31 cellular contexts compared by ENCODE assay signal in genomic region chr9:87250205-87250604, GRCh38.
DNase-seq lines count a peak whose midpoint lies in the region; ATAC-seq, FAIRE-seq and TF ChIP-seq lines count a peak whose summit lies in the region.
"Had no signal": no experiment of that assay in that cellular context is flagged by ENCODE, and none has a peak within 500 bp of the region (broad histone marks: within the 10 kb centered on the region; RNA-seq: fewer than 3 reads in every experiment).

No MANE protein-coding gene starts in this region.

- H2BK120ac ChIP-seq in H1 (replicated peaks; ENCODE audit: low read depth, low read length) = no peak overlapping the region

- no peaks in the 10 kb centered on the region for H3K23me2 ChIP-seq in H1 (ENCODE audit: low read depth, low read length)

- TF ChIP-seq RAD21 in H1 (IDR thresholded peaks at IDR 0.05 in 1 of 2, conservative IDR thresholded peaks at IDR 0.05 in 1 of 2; ENCODE audit: low read depth in 2 of 2, low read length in 2 of 2) = peak; percentile 52 to 71

- TF ChIP-seq CTCF in GM12875 (IDR thresholded peaks at IDR 0.05; ENCODE audit: borderline replicate concordance, insufficient read depth, low read depth, low read length) (peak; percentile 9; the same call in 1 of the 2 replicates), HFFc6 (IDR thresholded peaks at IDR 0.05) (peak; percentile 27; the same call in 1 of the 2 replicates), H1 (IDR thresholded peaks at IDR 0.05; ENCODE audit: control extremely low read depth in 1 of 3, insufficient read depth in 1 of 3, low read depth in 1 of 3, low read length in 3 of 3) (peak; percentile 28 to 55 (median 43)), neural progenitor cell (IDR thresholded peaks at IDR 0.05) (peak; percentile 28), colonic mucosa (IDR thresholded peaks at IDR 0.05) (no peak)

- no peak overlapping the region for H3K4ac ChIP-seq in H1 (replicated peaks; ENCODE audit: insufficient read length, low read depth, low read length)

- no peaks in the 10 kb centered on the region for H3K9me3 Mint-ChIP-seq in HFFc6
- H3K9me3 Mint-ChIP-seq in neural progenitor cell = no peaks in the 10 kb centered on the region
- H3K9me3 Mint-ChIP-seq: activated naive CD8-positive, alpha-beta T cell treated with anti-CD3 and anti-CD28 coated beads for 36 hours; activated T-cell treated with anti-CD3 and anti-CD28 coated beads, Interleukin-2, amount 50 U/mL, for 4 hours; naive thymus-derived CD8-positive, alpha-beta T cell had no signal

- CTCF ChIA-PET in H1 (lab: Charles Lee; ENCODE audit: partially characterized antibody) = interaction anchor here (0.6 to 1.0 kb wide), 3 partner anchors 14 to 146 kb away, joined by 3 to 4 read pairs (median 4); no protein-coding TSS in a partner anchor

- intact Hi-C loops in colonic mucosa (cut with DNase I) = no loop called here

- POLR2A ChIA-PET in H1 (lab: Charles Lee; ENCODE audit: partially characterized antibody) = interaction anchor here (1.1 kb wide), 1 partner anchor 16 kb away, joined by 6 read pairs; no protein-coding TSS in a partner anchor

- H3K23ac ChIP-seq in H1 (ENCODE audit: insufficient read length) = no peak overlapping the region

- H2AK5ac ChIP-seq in H1 (ENCODE audit: low read depth, low read length) = no peak overlapping the region

- H3K9me3 ChIP-seq in H1 (ENCODE audit: insufficient read depth in 2 of 2, low read depth in 1 of 2, low read length in 1 of 2) (no peaks in the 10 kb centered on the region), neural progenitor cell (ENCODE audit: low read depth) (no peaks in the 10 kb centered on the region), colonic mucosa (no peaks in the 10 kb centered on the region)
- H3K9me3 ChIP-seq: psoas muscle, transverse colon had no signal

- no peak overlapping the region for H2BK12ac ChIP-seq in H1 (ENCODE audit: low read depth, low read length)

- no peak overlapping the region for H4K91ac ChIP-seq in H1 (replicated peaks; ENCODE audit: insufficient read length, low read length)

- H3K79me2 ChIP-seq in H1 (ENCODE audit: control insufficient read depth in 1 of 2, insufficient read depth in 2 of 2, low read length in 2 of 2) (no peaks in the 10 kb centered on the region), neural progenitor cell (ENCODE audit: low read depth) (no peaks in the 10 kb centered on the region)

- H3K56ac ChIP-seq in H1 (replicated peaks; ENCODE audit: insufficient read length, low read depth, low read length) = no peak overlapping the region

- TF ChIP-seq EP300 in H1 (IDR thresholded peaks at IDR 0.05; ENCODE audit: borderline replicate concordance in 1 of 2, low read depth in 2 of 2, low read length in 2 of 2) = no peak

- no peak overlapping the region for H3K18ac ChIP-seq in H1 (ENCODE audit: extremely low read depth, low read length)

- H3K27me3 Mint-ChIP-seq in HFFc6 (ENCODE audit: insufficient read depth) (no peaks in the 10 kb centered on the region; the same call in 1 of the 2 replicates), neural progenitor cell (ENCODE audit: insufficient read depth, low read depth) (peaks cover 4% of the 10 kb centered on the region)
- H3K27me3 Mint-ChIP-seq: activated CD8-positive, alpha-beta memory T cell treated with anti-CD3 and anti-CD28 coated beads, Interleukin-2, amount 10 ng/mL, durations not matched to agents 7 days and 5 days had no signal

- H2AFZ ChIP-seq in H1 (ENCODE audit: low read length) = no peak overlapping the region
- no peak overlapping the region for H2AFZ ChIP-seq in neural progenitor cell (replicated peaks)

- no peak for FAIRE-seq in H1 (lab: Jason Lieb, UNC)
- FAIRE-seq: HepG2, kidney, TTC549 had no signal

- H4K8ac ChIP-seq in H1 (ENCODE audit: extremely low read depth, insufficient read depth, low read length) = no peak overlapping the region

- 100% methylated on average over 1 of the region's 1 CpG; no CpG with 5 or more reads in 1 of the 2 experiments for WGBS in H1 (ENCODE audit: extremely low coverage in 1 of 2, insufficient coverage in 1 of 2, insufficient read length in 1 of 2, insufficient replicate concordance in 2 of 2, low coverage in 1 of 2, low lambda C conversion rate in 2 of 2, missing lambda C conversion rate in 1 of 2), 2 experiments

- H2BK5ac ChIP-seq in H1 (ENCODE audit: low read depth, low read length) = no peak overlapping the region

- no peak overlapping the region for H3K27ac ChIP-seq in H1 (ENCODE audit: low read depth, low read length)
- no peak overlapping the region for H3K27ac ChIP-seq in neural progenitor cell
- H3K27ac ChIP-seq in colonic mucosa = no peak overlapping the region
- H3K27ac ChIP-seq: coronary artery, psoas muscle, transverse colon had no signal

- no peak for ATAC-seq in HG03175 (IDR thresholded peaks at IDR 0.05; ENCODE audit: unreplicated experiment)
- ATAC-seq: activated CD8-positive, alpha-beta memory T cell treated with anti-CD3 and anti-CD28 coated beads, Interleukin-2, amount 10 ng/mL, durations not matched to agents 7 days and 5 days; activated T-cell treated with anti-CD3 and anti-CD28 coated beads, Interleukin-2, amount 50 U/mL, for 4 hours; HepG2; naive thymus-derived CD8-positive, alpha-beta T cell had no signal

- no peaks in the 10 kb centered on the region for H4K20me1 ChIP-seq in H1 (replicated peaks in 1 of 2; ENCODE audit: control insufficient read depth in 1 of 2, insufficient read depth in 2 of 2, low read length in 2 of 2)
- no peaks in the 10 kb centered on the region for H4K20me1 ChIP-seq in neural progenitor cell (ENCODE audit: low read depth)

- no peaks in the 10 kb centered on the region for H3K36me3 Mint-ChIP-seq in HFFc6 (ENCODE audit: low read depth)
- no peaks in the 10 kb centered on the region for H3K36me3 Mint-ChIP-seq in neural progenitor cell
- H3K36me3 Mint-ChIP-seq: activated CD8-positive, alpha-beta memory T cell treated with anti-CD3 and anti-CD28 coated beads, Interleukin-2, amount 10 ng/mL, durations not matched to agents 7 days and 5 days; activated naive CD8-positive, alpha-beta T cell treated with anti-CD3 and anti-CD28 coated beads for 36 hours; naive thymus-derived CD8-positive, alpha-beta T cell had no signal

- H3K4me2 ChIP-seq in H1 (ENCODE audit: insufficient read depth in 1 of 2, low read depth in 2 of 2, low read length in 2 of 2) = no peak overlapping the region
- H3K4me2 ChIP-seq in neural progenitor cell = no peak overlapping the region

- H3K4me1 Mint-ChIP-seq in HFFc6 (ENCODE audit: low read depth) (no peaks in the 10 kb centered on the region), neural progenitor cell (peaks cover under 1% of the 10 kb centered on the region)
- H3K4me1 Mint-ChIP-seq: activated CD8-positive, alpha-beta memory T cell treated with anti-CD3 and anti-CD28 coated beads, Interleukin-2, amount 10 ng/mL, durations not matched to agents 7 days and 5 days; activated naive CD8-positive, alpha-beta T cell treated with anti-CD3 and anti-CD28 coated beads for 36 hours; naive thymus-derived CD8-positive, alpha-beta T cell had no signal

- no peaks in the 10 kb centered on the region for H3K79me1 ChIP-seq in H1 (ENCODE audit: low read depth, low read length)

- H3K27me3 ChIP-seq in H1 (replicated peaks in 1 of 4; ENCODE audit: control insufficient read depth in 3 of 4, extremely low read depth in 1 of 4, insufficient read depth in 3 of 4, low read length in 3 of 4) = no peaks in the 10 kb centered on the region; a peak in 1 of 7 replicates
- no peaks in the 10 kb centered on the region for H3K27me3 ChIP-seq in neural progenitor cell
- H3K27me3 ChIP-seq in colonic mucosa = no peaks in the 10 kb centered on the region
- H3K27me3 ChIP-seq: transverse colon had no signal

- H3K4me3 Mint-ChIP-seq in HFFc6 (no peak overlapping the region), neural progenitor cell (no peak overlapping the region)
- H3K4me3 Mint-ChIP-seq: activated CD8-positive, alpha-beta memory T cell treated with anti-CD3 and anti-CD28 coated beads, Interleukin-2, amount 10 ng/mL, durations not matched to agents 7 days and 5 days; activated naive CD8-positive, alpha-beta T cell treated with anti-CD3 and anti-CD28 coated beads for 36 hours; activated T-cell treated with anti-CD3 and anti-CD28 coated beads, Interleukin-2, amount 50 U/mL, for 4 hours; naive thymus-derived CD8-positive, alpha-beta T cell had no signal

- no peak for TF ChIP-seq POLR2A in H1 (IDR thresholded peaks at IDR 0.05; ENCODE audit: control extremely low read depth in 1 of 2, low read depth in 2 of 2, low read length in 2 of 2)

- H3K4me3 ChIP-seq in GM12875 (ENCODE audit: low read depth, low read length) (no peak overlapping the region), H1 (ENCODE audit: extremely low read depth in 1 of 4, insufficient read depth in 2 of 4, low read depth in 3 of 4, low read length in 4 of 4) (no peak overlapping the region), neural progenitor cell (no peak overlapping the region), colonic mucosa (no peak overlapping the region)
- H3K4me3 ChIP-seq: coronary artery, psoas muscle, transverse colon had no signal

- DNase-seq in HFFc6 (no peak), H1 (ENCODE audit: low read depth in 1 of 2, low spot score in 2 of 2) (no peak), neural progenitor cell (ENCODE audit: low spot score) (peak; percentile 11), DMS153 (lab: John Stamatoyannopoulos, UW) (no peak), SK-N-DZ (ENCODE audit: low spot score) (no peak), colonic mucosa (no peak)
- DNase-seq: activated CD4-positive, alpha-beta T cell treated with anti-CD3 and anti-CD28 coated beads, Interleukin-2, amount 50 U/mL, for 4 hours; activated CD8-positive, alpha-beta memory T cell treated with anti-CD3 and anti-CD28 coated beads, Interleukin-2, amount 10 ng/mL, durations not matched to agents 7 days and 5 days; activated gamma-delta T cell; activated naive CD8-positive, alpha-beta T cell treated with anti-CD3 and anti-CD28 coated beads for 36 hours; activated T-cell treated with anti-CD3 and anti-CD28 coated beads, Interleukin-2, amount 50 U/mL, for 4 hours; aorta; effector memory CD4-positive, alpha-beta T cell; glutamatergic neuron; Karpas-422; kidney; midbrain; MV-4-11; naive thymus-derived CD8-positive, alpha-beta T cell; NCI-H1436 treated with DMSO at 0.1 percent for 48 hours; NCI-H446; NCI-H774; occipital lobe; psoas muscle; stimulated activated CD4-positive, alpha-beta T cell treated with anti-CD3 and anti-CD28 coated beads, Interleukin-4, amount 100 ng/mL, for 24 hours; transverse colon had no signal

- H2BK20ac ChIP-seq in H1 (ENCODE audit: low read length) = no peak overlapping the region

- no peak overlapping the region for H4K5ac ChIP-seq in H1 (ENCODE audit: insufficient read length, low read depth, low read length)

- H3K36me3 ChIP-seq in H1 (ENCODE audit: control insufficient read depth in 2 of 4, insufficient read depth in 4 of 4, low read length in 3 of 4) (no peaks in the 10 kb centered on the region), neural progenitor cell (no peaks in the 10 kb centered on the region), colonic mucosa (no peaks in the 10 kb centered on the region)
- H3K36me3 ChIP-seq: transverse colon had no signal

- H3K9ac ChIP-seq in H1 (replicated peaks in 1 of 4; ENCODE audit: extremely low read depth in 1 of 4, low read depth in 3 of 4, low read length in 3 of 4) = no peak overlapping the region
- H3K9ac ChIP-seq in neural progenitor cell = no peak overlapping the region
- H3K9ac ChIP-seq in colonic mucosa (ENCODE audit: low read depth in 2 of 2, low read length in 2 of 2) = no peak overlapping the region

- H3K4me1 ChIP-seq in H1 (replicated peaks in 1 of 4; ENCODE audit: control insufficient read depth in 3 of 4, insufficient read depth in 4 of 4, low read length in 3 of 4) (no peaks in the 10 kb centered on the region), neural progenitor cell (no peaks in the 10 kb centered on the region), colonic mucosa (no peaks in the 10 kb centered on the region)
- H3K4me1 ChIP-seq: transverse colon had no signal

- no peaks in the 10 kb centered on the region for H3F3A ChIP-seq in neural progenitor cell (ENCODE audit: low read depth)

- H3K27ac Mint-ChIP-seq in HFFc6 (no peak overlapping the region), neural progenitor cell (no peak overlapping the region)
- H3K27ac Mint-ChIP-seq: activated CD8-positive, alpha-beta memory T cell treated with anti-CD3 and anti-CD28 coated beads, Interleukin-2, amount 10 ng/mL, durations not matched to agents 7 days and 5 days; activated naive CD8-positive, alpha-beta T cell treated with anti-CD3 and anti-CD28 coated beads for 36 hours; naive thymus-derived CD8-positive, alpha-beta T cell had no signal

- no peak overlapping the region for H3K14ac ChIP-seq in H1 (ENCODE audit: insufficient read length)

- no peak overlapping the region for H2BK15ac ChIP-seq in H1 (ENCODE audit: low read length)
